In the genomic region with DNA sequence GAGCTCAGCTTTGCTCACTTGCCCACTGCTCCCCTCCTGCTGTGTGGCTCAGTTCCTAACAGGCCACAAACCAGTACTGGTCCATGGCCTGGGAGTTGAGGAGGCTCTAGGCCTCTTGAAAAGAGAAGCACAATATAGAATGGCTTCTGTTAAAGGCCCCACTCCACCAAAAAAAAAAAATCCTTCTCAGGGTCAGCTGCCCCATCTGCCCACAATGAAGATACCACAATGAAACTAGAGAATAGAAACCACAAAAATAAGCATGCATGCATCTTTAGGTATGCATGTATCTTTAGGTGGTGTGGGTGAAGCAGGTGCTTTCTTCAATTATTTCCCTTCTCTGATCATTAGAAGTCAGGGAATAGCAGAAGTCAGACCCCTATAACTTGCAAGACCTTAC, we compare ENCODE assay signal across 22 cellular contexts.
DNase-seq lines count a peak whose midpoint lies in the region; ATAC-seq lines count a peak whose summit lies in the region.
"Had no signal": no experiment of that assay in that cellular context is flagged by ENCODE, and none has a peak within 500 bp of the region (broad histone marks: within the 10 kb centered on the region; RNA-seq: fewer than 3 reads in every experiment).

No MANE protein-coding gene starts in this region.

- H3K9me3 Mint-ChIP-seq in effector memory CD8-positive, alpha-beta T cell: peaks cover 3 to 5% of the 10 kb centered on the region in 2 donors

- H3K27ac Mint-ChIP-seq in effector memory CD8-positive, alpha-beta T cell: no peak overlapping the region
- H3K27ac Mint-ChIP-seq: CD14-positive monocyte; CD4-positive, alpha-beta T cell; CD8-positive, alpha-beta memory T cell; GM23338; H9 had no signal

- no peaks in the 10 kb centered on the region for H3K4me1 Mint-ChIP-seq in effector memory CD8-positive, alpha-beta T cell (ENCODE audit: low read depth in 2 of 2)
- H3K4me1 Mint-ChIP-seq: CD14-positive monocyte; CD8-positive, alpha-beta memory T cell; GM23338; H9 had no signal

- DNase-seq in stimulated activated CD4-positive, alpha-beta T cell treated with anti-CD3 and anti-CD28 coated beads, Interleukin-4, amount 100 ng/mL, for 1 hour: no peak
- DNase-seq in effector memory CD8-positive, alpha-beta T cell: no peak
- no peak for DNase-seq in OCI-M2 (lab: John Stamatoyannopoulos, UW; ENCODE audit: unreplicated experiment)
- DNase-seq: 8988T; ACHN; AML-193; BE2C; CD4-positive, alpha-beta T cell; CD8-positive, alpha-beta memory T cell; DMS 273 treated with DMSO at 0.1 percent for 48 hours; DMS79; EL; GDM1; H9 had no signal

- peak; percentile 50 for ATAC-seq in GM18511 (IDR thresholded peaks at IDR 0.05; ENCODE audit: unreplicated experiment)
- peak; percentile 46 for ATAC-seq in GM18909 (IDR thresholded peaks at IDR 0.05; ENCODE audit: poor library complexity, unreplicated experiment)
- ATAC-seq in HG02938 (IDR thresholded peaks at IDR 0.05; ENCODE audit: unreplicated experiment): peak; percentile 40
- no peak for ATAC-seq in HG03439 (IDR thresholded peaks at IDR 0.05; ENCODE audit: unreplicated experiment)
- no peak for ATAC-seq in effector memory CD8-positive, alpha-beta T cell (replicated peaks)
- ATAC-seq: A549, GM23338, HCT116 had no signal

- H3K4me3 Mint-ChIP-seq in effector memory CD8-positive, alpha-beta T cell: no peak overlapping the region
- H3K4me3 Mint-ChIP-seq: CD14-positive monocyte; CD4-positive, alpha-beta T cell; CD8-positive, alpha-beta memory T cell; GM23338; H9 had no signal

- no peaks in the 10 kb centered on the region for H3K27me3 Mint-ChIP-seq in effector memory CD8-positive, alpha-beta T cell
- H3K27me3 Mint-ChIP-seq: CD4-positive, alpha-beta T cell; CD8-positive, alpha-beta memory T cell had no signal

- no peaks in the 10 kb centered on the region for H3K36me3 Mint-ChIP-seq in effector memory CD8-positive, alpha-beta T cell (ENCODE audit: insufficient read depth)
- H3K36me3 Mint-ChIP-seq: CD14-positive monocyte; CD8-positive, alpha-beta memory T cell had no signal

Comparison
In these comparisons a context has a peak if more than half of its experiments do, and no peak if none do; other contexts are left out.
1. ATAC-seq: peak in GM18511 (single experiment), GM18909 (single experiment) and HG02938 (single experiment); none in HG03439 (single experiment) and effector memory CD8-positive, alpha-beta T cell (single experiment).